Comparison of ENCODE assay signal across 24 cellular contexts in the genomic region with DNA sequence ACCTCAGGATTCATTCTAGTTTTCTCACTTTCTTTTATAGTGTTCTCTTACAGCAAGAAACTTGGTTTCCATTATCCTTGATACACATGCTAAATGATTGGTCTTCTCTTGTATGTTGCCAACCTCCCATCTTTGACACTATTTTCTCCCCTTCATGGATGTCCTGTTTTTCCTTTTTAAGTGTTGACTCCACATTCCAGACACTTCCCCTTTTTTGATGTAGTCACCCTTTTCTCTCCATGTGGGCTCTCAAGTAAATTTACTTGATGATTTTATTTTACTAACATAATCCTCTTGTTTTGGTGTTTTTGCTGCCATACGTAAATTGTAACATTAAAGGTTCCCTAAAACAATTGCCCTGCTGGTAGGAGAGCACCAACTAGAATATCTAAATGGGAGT.
"Had no signal": no experiment of that assay in that cellular context is flagged by ENCODE, and none has a peak within 500 bp of the region (broad histone marks: within the 10 kb centered on the region; RNA-seq: fewer than 3 reads in every experiment).

No MANE protein-coding gene starts in this region.

- H3K9me3 Mint-ChIP-seq: dendritic cell treated with granulocyte-macrophage colony-stimulating factor and Interleukin-4, amounts not matched to agents 40 ng/mL and 50 ng/mL, for 4 days; effector memory CD8-positive, alpha-beta T cell; immature natural killer cell had no signal

- H3K9me3 ChIP-seq: esophagus muscularis mucosa, gastrocnemius medialis, pancreas, suprapubic skin, thyroid gland had no signal

- DNase-seq: effector memory CD8-positive, alpha-beta T cell; gastrocnemius medialis; glutamatergic neuron; immature natural killer cell; left ventricle myocardium inferior; mesendoderm; naive B cell; occipital lobe; pancreas; right cardiac atrium; small intestine; stimulated activated CD4-positive, alpha-beta T cell treated with anti-CD3 and anti-CD28 coated beads, Interleukin-2, amount 100 ng/mL, for 48 hours; stimulated activated naive CD8-positive, alpha-beta T cell treated with anti-CD3 and anti-CD28 coated beads, Interleukin-15, Interleukin-2, amounts not matched to agents 100 U/mL and 50 U/mL, for 24 hours; thyroid gland had no signal

- H3K27ac ChIP-seq: epithelial cell of prostate, esophagus muscularis mucosa, gastrocnemius medialis, left ventricle myocardium inferior, pancreas, suprapubic skin, thyroid gland had no signal

- H3K4me1 ChIP-seq: pancreas had no signal

- H3K4me3 Mint-ChIP-seq: dendritic cell treated with granulocyte-macrophage colony-stimulating factor and Interleukin-4, amounts not matched to agents 40 ng/mL and 50 ng/mL, for 4 days; effector memory CD8-positive, alpha-beta T cell; immature natural killer cell; nephron; type B pancreatic cell had no signal

- H3K4me3 ChIP-seq: esophagus muscularis mucosa, gastrocnemius medialis, left ventricle myocardium inferior, lung, pancreas, suprapubic skin, thyroid gland had no signal

- H3K27ac Mint-ChIP-seq: nephron, progenitor cell of endocrine pancreas, type B pancreatic cell had no signal

- H3K27me3 ChIP-seq: esophagus muscularis mucosa, gastrocnemius medialis, pancreas, suprapubic skin, thyroid gland had no signal

- H3K36me3 Mint-ChIP-seq: immature natural killer cell had no signal

- FAIRE-seq: keratinocyte, pancreas, small intestine, urothelium cell line had no signal

- H3K36me3 ChIP-seq: esophagus muscularis mucosa, gastrocnemius medialis, left ventricle myocardium inferior, pancreas, suprapubic skin, thyroid gland had no signal

- H3K27me3 Mint-ChIP-seq: dendritic cell treated with granulocyte-macrophage colony-stimulating factor and Interleukin-4, amounts not matched to agents 40 ng/mL and 50 ng/mL, for 4 days; effector memory CD8-positive, alpha-beta T cell; naive B cell; progenitor cell of endocrine pancreas; type B pancreatic cell had no signal

- ATAC-seq: effector memory CD8-positive, alpha-beta T cell; gastrocnemius medialis; pancreas; right cardiac atrium; stimulated activated naive CD8-positive, alpha-beta T cell treated with anti-CD3 and anti-CD28 coated beads, Interleukin-15, Interleukin-2, amounts not matched to agents 100 U/mL and 50 U/mL, for 24 hours had no signal
